8 cellular contexts compared by ENCODE assay signal in genomic region chr4:87679449-87680169, GRCh38. TPM values are rescaled to one million over a fixed set of nuclear protein-coding genes. Genes with fewer than 3 reads are reported as not detected.
DNase-seq lines count a peak whose midpoint lies in the region; ATAC-seq and TF ChIP-seq lines count a peak whose summit lies in the region.

No MANE protein-coding gene starts in this region.

- peak; percentile 93 for TF ChIP-seq CTCF in 22Rv1 (IDR thresholded peaks at IDR 0.05)
- TF ChIP-seq CTCF in GM10248 (IDR thresholded peaks at IDR 0.05; ENCODE audit: control extremely low read depth, extremely low read depth, low read depth, missing control alignments) = peak; percentile 79
- peak; percentile 71 for TF ChIP-seq CTCF in thoracic aorta (IDR thresholded peaks at IDR 0.05)

- no peaks in the 10 kb centered on the region for H3K27me3 ChIP-seq in thoracic aorta (replicated peaks; ENCODE audit: insufficient read depth)

- no peaks in the 10 kb centered on the region for H3K36me3 Mint-ChIP-seq in activated CD4-positive, alpha-beta T cell treated with anti-CD3 and anti-CD28 coated beads, Interleukin-2, amount 10 ng/mL, durations not matched to agents 7 days and 5 days (ENCODE audit: low read depth)
- H3K36me3 Mint-ChIP-seq in stimulated activated memory B cell treated with anti-CD40 and anti-IgM and Interleukin-4, amounts not matched to agents 10 μg/mL and 1 μg/mL and 100 μg/mL, for 72 hours = no peaks in the 10 kb centered on the region

- POLR2A ChIA-PET in GM10248 (lab: Yijun Ruan, JAX) = no interaction called here
- POLR2A ChIA-PET in activated CD4-positive, alpha-beta T cell treated with anti-CD3 and anti-CD28 coated beads, Interleukin-2, amount 10 ng/mL, durations not matched to agents 7 days and 5 days (lab: Charles Lee) = no interaction called here

- CTCF ChIA-PET in GM10248 (lab: Yijun Ruan, JAX) = interaction anchor here (0.6 to 2.1 kb wide), 18 partner anchors 13 to 535 kb away, joined by 3 to 7 read pairs (median 3); no protein-coding TSS in a partner anchor
- CTCF ChIA-PET in activated CD4-positive, alpha-beta T cell treated with anti-CD3 and anti-CD28 coated beads, Interleukin-2, amount 10 ng/mL, durations not matched to agents 7 days and 5 days (lab: Charles Lee) = interaction anchor here (1.1 kb wide), 1 partner anchor 118 kb away, joined by 3 read pairs; no protein-coding TSS in a partner anchor

- H3K9me3 ChIP-seq in thoracic aorta = no peaks in the 10 kb centered on the region

- H3K4me3 Mint-ChIP-seq in activated CD4-positive, alpha-beta T cell treated with anti-CD3 and anti-CD28 coated beads, Interleukin-2, amount 10 ng/mL, durations not matched to agents 7 days and 5 days = no peak overlapping the region
- H3K4me3 Mint-ChIP-seq in stimulated activated memory B cell treated with anti-CD40 and anti-IgM and Interleukin-4, amounts not matched to agents 10 μg/mL and 1 μg/mL and 100 μg/mL, for 72 hours = no peak overlapping the region

- H3K27ac ChIP-seq in 22Rv1 (no peak overlapping the region), thoracic aorta (no peak overlapping the region)

- ATAC-seq in thoracic aorta (ENCODE audit: insufficient number of reproducible peaks, low FRiP score, low read depth) = no peak
- no peak for ATAC-seq in stimulated activated memory B cell treated with anti-CD40 and anti-IgM and Interleukin-4, amounts not matched to agents 10 μg/mL and 1 μg/mL and 100 μg/mL, for 72 hours

- H3K27ac Mint-ChIP-seq in activated CD4-positive, alpha-beta T cell treated with anti-CD3 and anti-CD28 coated beads, Interleukin-2, amount 10 ng/mL, durations not matched to agents 7 days and 5 days = no peak overlapping the region
- no peak overlapping the region for H3K27ac Mint-ChIP-seq in stimulated activated memory B cell treated with anti-CD40 and anti-IgM and Interleukin-4, amounts not matched to agents 10 μg/mL and 1 μg/mL and 100 μg/mL, for 72 hours

- DNase-seq in GM10248 (ENCODE audit: extremely low spot score) (peak; percentile 22), NCI-H187 (lab: John Stamatoyannopoulos, UW) (peak; percentile 24 to 37), epidermal melanocyte (ENCODE audit: insufficient read length, low spot score) (peak; percentile 39), middle frontal gyrus (ENCODE audit: extremely low spot score, low spot score) (peak; percentile 74), thoracic aorta (ENCODE audit: low spot score) (peak; percentile 4)
- DNase-seq in activated CD4-positive, alpha-beta T cell treated with anti-CD3 and anti-CD28 coated beads, Interleukin-2, amount 10 ng/mL, durations not matched to agents 7 days and 5 days = peak; percentile 23

- no peaks in the 10 kb centered on the region for H3K4me1 ChIP-seq in thoracic aorta (ENCODE audit: control insufficient read depth in 1 of 2, low read depth in 2 of 2)

- peaks cover 2% of the 10 kb centered on the region for H3K27me3 Mint-ChIP-seq in activated CD4-positive, alpha-beta T cell treated with anti-CD3 and anti-CD28 coated beads, Interleukin-2, amount 10 ng/mL, durations not matched to agents 7 days and 5 days
- no peaks in the 10 kb centered on the region for H3K27me3 Mint-ChIP-seq in stimulated activated memory B cell treated with anti-CD40 and anti-IgM and Interleukin-4, amounts not matched to agents 10 μg/mL and 1 μg/mL and 100 μg/mL, for 72 hours

- H3K4me1 Mint-ChIP-seq in activated CD4-positive, alpha-beta T cell treated with anti-CD3 and anti-CD28 coated beads, Interleukin-2, amount 10 ng/mL, durations not matched to agents 7 days and 5 days = no peaks in the 10 kb centered on the region
- no peaks in the 10 kb centered on the region for H3K4me1 Mint-ChIP-seq in stimulated activated memory B cell treated with anti-CD40 and anti-IgM and Interleukin-4, amounts not matched to agents 10 μg/mL and 1 μg/mL and 100 μg/mL, for 72 hours

- H3K9me3 Mint-ChIP-seq in activated CD4-positive, alpha-beta T cell treated with anti-CD3 and anti-CD28 coated beads, Interleukin-2, amount 10 ng/mL, durations not matched to agents 7 days and 5 days = no peaks in the 10 kb centered on the region
- peaks cover 5% of the 10 kb centered on the region for H3K9me3 Mint-ChIP-seq in stimulated activated memory B cell treated with anti-CD40 and anti-IgM and Interleukin-4, amounts not matched to agents 10 μg/mL and 1 μg/mL and 100 μg/mL, for 72 hours

- H3K36me3 ChIP-seq in thoracic aorta = no peaks in the 10 kb centered on the region

- H3K4me3 ChIP-seq in thoracic aorta = no peak overlapping the region

RNA-seq across cellular contexts. Expression of gene DMP1, which starts 29.5 kb away (rescaled TPM):
- total RNA-seq in activated CD4-positive, alpha-beta T cell treated with anti-CD3 and anti-CD28 coated beads, Interleukin-2, amount 10 ng/mL, durations not matched to agents 7 days and 5 days = not detected
- total RNA-seq in thoracic aorta = under 1 TPM in 1 of 2 donors, not detected in 1; 0.21 TPM

Comparison
In these comparisons a context has a peak if more than half of its experiments do, and no peak if none do; other contexts are left out.
1. DNase-seq: peak in every context shown above with its lines; median percentile 74 in middle frontal gyrus; 39 in epidermal melanocyte; 30 in NCI-H187; 23 in activated CD4-positive, alpha-beta T cell treated with anti-CD3 and anti-CD28 coated beads, Interleukin-2, amount 10 ng/mL, durations not matched to agents 7 days and 5 days; 22 in GM10248; 4 in thoracic aorta.